In genomic region chr10:93916257-93917063, GRCh38 we compare ENCODE assay signal across 9 cellular contexts. TPM values are rescaled to one million over a fixed set of nuclear protein-coding genes. Genes with fewer than 3 reads are reported as not detected.
DNase-seq lines count a peak whose midpoint lies in the region; ATAC-seq and TF ChIP-seq lines count a peak whose summit lies in the region.
"Had no signal": no experiment of that assay in that cellular context is flagged by ENCODE, and none has a peak within 500 bp of the region (broad histone marks: within the 10 kb centered on the region; RNA-seq: fewer than 3 reads in every experiment).

No MANE protein-coding gene starts in this region.

- TF ChIP-seq CTCF in epithelial cell of esophagus (IDR thresholded peaks at IDR 0.05; ENCODE audit: insufficient read depth, low read depth, low read length, missing control alignments) (peak; percentile 62), omental fat pad (IDR thresholded peaks at IDR 0.05) (no peak)

- peak; percentile 70 for ATAC-seq in omental fat pad (ENCODE audit: low FRiP score)
- ATAC-seq in HG02852 (IDR thresholded peaks at IDR 0.05; ENCODE audit: unreplicated experiment) = no peak
- ATAC-seq in HG02798 (IDR thresholded peaks at IDR 0.05; ENCODE audit: poor library complexity, unreplicated experiment) = no peak

- H3K4me3 ChIP-seq in epithelial cell of esophagus (ENCODE audit: low read length) = no peak overlapping the region

- DNase-seq in NCI-H1436 (lab: John Stamatoyannopoulos, UW) = peak; percentile 14
- DNase-seq in NCI-H1436 treated with DMSO at 0.1 percent for 48 hours (lab: John Stamatoyannopoulos, UW) = no peak
- peak; percentile 54 for DNase-seq in NCI-H748 treated with DMSO at 0.1 percent for 48 hours (lab: John Stamatoyannopoulos, UW)
- peak; percentile 54 for DNase-seq in epithelial cell of esophagus (ENCODE audit: low read depth)
- no peak for DNase-seq in omental fat pad (ENCODE audit: low spot score)
- no peak for DNase-seq in ureter (ENCODE audit: low spot score)
- DNase-seq: CD4-positive, CD25-positive, alpha-beta regulatory T cell had no signal

RNA-seq across cellular contexts. Expression of gene SLC35G1, which starts 22.7 kb away (rescaled TPM):
- 1 to 10 TPM; 3.5 to 5.7 (median 4.6) TPM for total RNA-seq in omental fat pad
- total RNA-seq in ureter = 4.8 TPM

Comparison
In these comparisons a context has a peak if more than half of its experiments do, and no peak if none do; other contexts are left out.
1. DNase-seq: peak in NCI-H1436 (single experiment), NCI-H748 treated with DMSO at 0.1 percent for 48 hours (single experiment) and epithelial cell of esophagus (single experiment); none in NCI-H1436 treated with DMSO at 0.1 percent for 48 hours (single experiment), omental fat pad (single experiment) and ureter (single experiment).